In genomic region chr4:997375-998071, GRCh38 we compare ENCODE assay signal across 12 cellular contexts. TPM values are rescaled to one million over a fixed set of nuclear protein-coding genes. Genes with fewer than 3 reads are reported as not detected.
A peak's percentile ranks its signal among the peaks of the same experiment; 100 is the strongest.
DNase-seq lines count a peak whose midpoint lies in the region; ATAC-seq, FAIRE-seq and TF ChIP-seq lines count a peak whose summit lies in the region.
"Had no signal": no experiment of that assay in that cellular context is flagged by ENCODE, and none has a peak within 500 bp of the region (broad histone marks: within the 10 kb centered on the region; RNA-seq: fewer than 3 reads in every experiment).

No MANE protein-coding gene starts in this region.

- no CpG with 5 or more reads among the region's 68 CpGs for WGBS in HepG2 (ENCODE audit: low lambda C conversion rate)

- H3K27ac ChIP-seq in HepG2 (ENCODE audit: extremely low read length, insufficient read depth, low read length) (no peak overlapping the region), thoracic aorta (no peak overlapping the region), foreskin keratinocyte (no peak overlapping the region)

- TF ChIP-seq CTCF in HepG2 (CRISPR knock-in tag; IDR thresholded peaks at IDR 0.05) (no peak), thoracic aorta (IDR thresholded peaks at IDR 0.05) (no peak), GM13977 (IDR thresholded peaks at IDR 0.05; ENCODE audit: extremely low read depth, insufficient read depth, missing control alignments) (no peak), foreskin keratinocyte (conservative IDR thresholded peaks at IDR 0.05) (no peak)

- no peaks in the 10 kb centered on the region for H3K9me3 Mint-ChIP-seq in activated CD4-positive, alpha-beta T cell treated with anti-CD3 and anti-CD28 coated beads for 36 hours (ENCODE audit: low read depth)
- H3K9me3 Mint-ChIP-seq in activated CD4-positive, alpha-beta T cell treated with anti-CD3 and anti-CD28 coated beads, Interleukin-2, amount 10 ng/mL, durations not matched to agents 7 days and 5 days: no peaks in the 10 kb centered on the region

- no peaks in the 10 kb centered on the region for H3K36me3 Mint-ChIP-seq in activated CD4-positive, alpha-beta T cell treated with anti-CD3 and anti-CD28 coated beads for 36 hours (ENCODE audit: low read depth)
- H3K36me3 Mint-ChIP-seq in activated CD4-positive, alpha-beta T cell treated with anti-CD3 and anti-CD28 coated beads, Interleukin-2, amount 10 ng/mL, durations not matched to agents 7 days and 5 days (ENCODE audit: low read depth): no peaks in the 10 kb centered on the region
- H3K36me3 Mint-ChIP-seq: CD4-positive, alpha-beta memory T cell had no signal

- TF ChIP-seq EP300 in HepG2 (IDR thresholded peaks at IDR 0.05; ENCODE audit: low read depth in 2 of 2, low read length in 2 of 2) (no peak), HepG2 (CRISPR knock-in tag; IDR thresholded peaks at IDR 0.05; ENCODE audit: borderline replicate concordance) (no peak)

- in situ Hi-C loops in HepG2 (cut with HindIII; ENCODE audit: extremely low pct_ligation_motif_present, low pct_unique_long_range_greater_than_20kb): no loop called here
- in situ Hi-C loops in GM13977 (cut with MboI; ENCODE audit: low pct_unique_long_range_greater_than_20kb, low sequenced_read_pairs, unreplicated experiment): no loop called here

- H3K79me2 ChIP-seq in HepG2 (ENCODE audit: insufficient read depth, low read length): no peaks in the 10 kb centered on the region

- H3K27me3 Mint-ChIP-seq in activated CD4-positive, alpha-beta T cell treated with anti-CD3 and anti-CD28 coated beads for 36 hours: peaks cover 33% of the 10 kb centered on the region
- H3K27me3 Mint-ChIP-seq in activated CD4-positive, alpha-beta T cell treated with anti-CD3 and anti-CD28 coated beads, Interleukin-2, amount 10 ng/mL, durations not matched to agents 7 days and 5 days: peaks cover 35% of the 10 kb centered on the region

- no peak overlapping the region for H3K27ac Mint-ChIP-seq in activated CD4-positive, alpha-beta T cell treated with anti-CD3 and anti-CD28 coated beads for 36 hours
- no peak overlapping the region for H3K27ac Mint-ChIP-seq in activated CD4-positive, alpha-beta T cell treated with anti-CD3 and anti-CD28 coated beads, Interleukin-2, amount 10 ng/mL, durations not matched to agents 7 days and 5 days
- H3K27ac Mint-ChIP-seq: CD4-positive, alpha-beta memory T cell had no signal

- H3K9me3 ChIP-seq in HepG2 (ENCODE audit: low read length) (no peaks in the 10 kb centered on the region), thoracic aorta (no peaks in the 10 kb centered on the region)

- CTCF ChIA-PET in activated CD4-positive, alpha-beta T cell treated with anti-CD3 and anti-CD28 coated beads for 36 hours (lab: Charles Lee): no interaction called here
- CTCF ChIA-PET in HepG2 (lab: Yijun Ruan, JAX; ENCODE audit: low intra/inter-chr PET ratio, low total read pairs): no interaction called here
- CTCF ChIA-PET in activated CD4-positive, alpha-beta T cell treated with anti-CD3 and anti-CD28 coated beads, Interleukin-2, amount 10 ng/mL, durations not matched to agents 7 days and 5 days (lab: Charles Lee): no interaction called here

- intact Hi-C loops in activated CD4-positive, alpha-beta T cell treated with anti-CD3 and anti-CD28 coated beads for 36 hours (cut with DNase I, micrococcal nuclease): no loop called here
- intact Hi-C loops in HepG2 (cut with micrococcal nuclease; ENCODE audit: unreplicated experiment): no loop called here

- H3K4me3 ChIP-seq in HepG2 (replicated peaks in 1 of 3; ENCODE audit: insufficient read depth in 1 of 3, low read depth in 2 of 3, low read length in 3 of 3) (peak overlapping the region; percentile 52 to 71 (median 59); a peak in 5 of 6 replicates), thoracic aorta (peak overlapping the region; percentile 49)

- H3K4me1 Mint-ChIP-seq in activated CD4-positive, alpha-beta T cell treated with anti-CD3 and anti-CD28 coated beads for 36 hours: peaks cover 6% of the 10 kb centered on the region
- no peaks in the 10 kb centered on the region for H3K4me1 Mint-ChIP-seq in activated CD4-positive, alpha-beta T cell treated with anti-CD3 and anti-CD28 coated beads, Interleukin-2, amount 10 ng/mL, durations not matched to agents 7 days and 5 days

- DNase-seq in activated CD4-positive, alpha-beta T cell treated with anti-CD3 and anti-CD28 coated beads for 36 hours: no peak
- DNase-seq in activated CD4-positive, alpha-beta T cell treated with anti-CD3 and anti-CD28 coated beads, Interleukin-2, amount 50 U/mL, for 4 hours: no peak
- DNase-seq in cerebellum (ENCODE audit: low spot score) (peak; percentile 76), HepG2 (ENCODE audit: low spot score) (no peak), thoracic aorta (ENCODE audit: low spot score) (no peak), GM13977 (ENCODE audit: low spot score) (no peak), foreskin keratinocyte (no peak)
- DNase-seq in activated CD4-positive, alpha-beta T cell treated with anti-CD3 and anti-CD28 coated beads, Interleukin-2, amount 10 ng/mL, durations not matched to agents 7 days and 5 days: no peak
- DNase-seq: activated naive CD4-positive, alpha-beta T cell; islet precursor cell had no signal

- no peak overlapping the region for H3K4me3 Mint-ChIP-seq in activated CD4-positive, alpha-beta T cell treated with anti-CD3 and anti-CD28 coated beads for 36 hours
- no peak overlapping the region for H3K4me3 Mint-ChIP-seq in activated CD4-positive, alpha-beta T cell treated with anti-CD3 and anti-CD28 coated beads, Interleukin-2, amount 10 ng/mL, durations not matched to agents 7 days and 5 days

- ATAC-seq in activated CD4-positive, alpha-beta T cell treated with anti-CD3 and anti-CD28 coated beads for 36 hours: peak; percentile 17
- ATAC-seq in HepG2 (no peak), thoracic aorta (ENCODE audit: insufficient number of reproducible peaks, low FRiP score, low read depth) (peak; percentile 5), foreskin keratinocyte (no peak)

- no peak overlapping the region for H2AFZ ChIP-seq in HepG2 (ENCODE audit: low read length)

- peak overlapping the region; percentile 46; the same call in 1 of the 2 replicates for H3K9ac ChIP-seq in HepG2 (ENCODE audit: insufficient read depth, low read depth, low read length)

- 0 out of 2 replicates have a peak, but pooled peaks have one; percentile 18 for TF ChIP-seq RAD21 in HepG2 (CRISPR knock-in tag; IDR thresholded peaks at IDR 0.05)

- H3K27me3 ChIP-seq in HepG2 (ENCODE audit: control insufficient read depth in 1 of 2, insufficient read depth in 2 of 2, low read length in 2 of 2) (peaks cover 7 to 22% of the 10 kb centered on the region in 2 experiments; a peak in 3 of 5 replicates), thoracic aorta (replicated peaks; ENCODE audit: insufficient read depth) (peaks cover 5% of the 10 kb centered on the region), foreskin keratinocyte (peaks cover 66% of the 10 kb centered on the region)

- BruUV-seq in HepG2 (replicated peaks; lab: Mats Ljungman, UMichigan): no TSS peak

- TF ChIP-seq POLR2A in HepG2 (IDR thresholded peaks at IDR 0.05; ENCODE audit: insufficient read depth in 1 of 2, low read depth in 2 of 2, low read length in 2 of 2): no peak

- FAIRE-seq in HepG2 (lab: Jason Lieb, UNC): no peak

- H3K4me1 ChIP-seq in HepG2 (ENCODE audit: insufficient read depth, low read length) (peaks cover 45% of the 10 kb centered on the region), thoracic aorta (ENCODE audit: control insufficient read depth in 1 of 2, low read depth in 2 of 2) (peaks cover 9 to 18% of the 10 kb centered on the region in 2 donors), foreskin keratinocyte (no peaks in the 10 kb centered on the region)

- peak overlapping the region; percentile 74 for H3K4me2 ChIP-seq in HepG2 (ENCODE audit: low read depth, low read length)

- POLR2A ChIA-PET in activated CD4-positive, alpha-beta T cell treated with anti-CD3 and anti-CD28 coated beads for 36 hours (lab: Charles Lee): no interaction called here
- POLR2A ChIA-PET in HepG2 (lab: Yijun Ruan, JAX): no interaction called here
- POLR2A ChIA-PET in activated CD4-positive, alpha-beta T cell treated with anti-CD3 and anti-CD28 coated beads, Interleukin-2, amount 10 ng/mL, durations not matched to agents 7 days and 5 days (lab: Charles Lee): no interaction called here

- no peaks in the 10 kb centered on the region for H3K36me3 ChIP-seq in HepG2 (replicated peaks in 1 of 2; ENCODE audit: control insufficient read depth in 1 of 2, insufficient read depth in 2 of 2, low read length in 2 of 2)
- no peaks in the 10 kb centered on the region for H3K36me3 ChIP-seq in thoracic aorta

- H4K20me1 ChIP-seq in HepG2 (ENCODE audit: insufficient read depth, low read length): no peaks in the 10 kb centered on the region

RNA-seq across cellular contexts. Expression of gene SLC26A1, which starts 4.3 kb away (rescaled TPM):
- total RNA-seq in activated CD4-positive, alpha-beta T cell treated with anti-CD3 and anti-CD28 coated beads for 36 hours: under 1 TPM; 0.21 to 0.43 TPM
- 3.0 TPM for total RNA-seq in cerebellum
- 7.2 and 22.9 TPM in 2 replicates for total RNA-seq in HepG2 (2016; rRNA removed; fragmentation: Illumina TruSeq; extraction: Trizol)
- total RNA-seq in HepG2 (2016; cell fraction: cytosol; rRNA removed; fragmentation: Illumina TruSeq; extraction: Trizol; ENCODE audit: low read depth): 1.1 and 1.9 TPM in 2 replicates
- 6.6 and 22.7 TPM in 2 replicates for total RNA-seq in HepG2 (2016; cell fraction: insoluble cytoplasmic fraction; rRNA removed; fragmentation: Illumina TruSeq; extraction: Trizol)
- total RNA-seq in HepG2 (2016; cell fraction: membrane; rRNA removed; fragmentation: Illumina TruSeq; extraction: Trizol): 4.2 and 4.6 TPM in 2 replicates
- total RNA-seq in HepG2 (2016; cell fraction: nucleus; rRNA removed; fragmentation: Illumina TruSeq; extraction: Trizol): 23.8 and 28.9 TPM in 2 replicates
- 5.4 and 8.4 TPM in 2 replicates for polyA plus RNA-seq in HepG2 (2011; rRNA removed)
- 7.7 and 10.8 TPM in 2 replicates for polyA plus RNA-seq in HepG2 (2011; cell fraction: cytosol; rRNA removed)
- polyA plus RNA-seq in HepG2 (2011; cell fraction: nucleus; rRNA removed): 30.6 and 45.2 TPM in 2 replicates
- polyA plus RNA-seq in HepG2 (2012): 5.1 and 7.0 TPM in 2 replicates
- 1.2 and 1.5 TPM in 2 replicates for polyA plus RNA-seq in HepG2 (2016; cell fraction: cytosol; fragmentation: Illumina TruSeq; extraction: Trizol; ENCODE audit: low read depth)
- polyA plus RNA-seq in HepG2 (2016; cell fraction: insoluble cytoplasmic fraction; fragmentation: Illumina TruSeq; extraction: Trizol; ENCODE audit: low read depth): 4.5 and 6.1 TPM in 2 replicates
- polyA plus RNA-seq in HepG2 (2016; cell fraction: membrane; fragmentation: Illumina TruSeq; extraction: Trizol; ENCODE audit: low read depth): 1.6 and 2.2 TPM in 2 replicates
- 25.4 and 27.0 TPM in 2 replicates for polyA plus RNA-seq in HepG2 (2016; cell fraction: nucleus; fragmentation: Illumina TruSeq; extraction: Trizol; ENCODE audit: insufficient read depth, low read depth)
- polyA minus RNA-seq in HepG2 (2011; rRNA and poly(A)+ RNA removed; ENCODE audit: low replicate concordance): 0.40 and 58.6 TPM in 2 replicates
- polyA minus RNA-seq in HepG2 (2011; cell fraction: cytosol; rRNA and poly(A)+ RNA removed): 13.4 and 13.6 TPM in 2 replicates
- polyA minus RNA-seq in HepG2 (2011; cell fraction: nucleus; rRNA and poly(A)+ RNA removed): 37.7 and 40.7 TPM in 2 replicates
- not detected for total RNA-seq in thoracic aorta
- under 1 TPM; 0.17 to 0.48 TPM for total RNA-seq in activated CD4-positive, alpha-beta T cell treated with anti-CD3 and anti-CD28 coated beads, Interleukin-2, amount 10 ng/mL, durations not matched to agents 7 days and 5 days
- total RNA-seq in foreskin keratinocyte: not detected in 2 replicates
- polyA plus RNA-seq in foreskin keratinocyte: not detected in 2 replicates
- total RNA-seq: RPMI7951 had no signal

RNA-seq across cellular contexts. Expression of gene IDUA, which starts 10.7 kb away (rescaled TPM):
- 1 to 10 TPM; 6.4 to 9.0 TPM for total RNA-seq in activated CD4-positive, alpha-beta T cell treated with anti-CD3 and anti-CD28 coated beads for 36 hours
- total RNA-seq in cerebellum: 16.7 TPM
- 0.32 and 1.0 TPM in 2 replicates for total RNA-seq in HepG2 (2016; rRNA removed; fragmentation: Illumina TruSeq; extraction: Trizol)
- total RNA-seq in HepG2 (2016; cell fraction: cytosol; rRNA removed; fragmentation: Illumina TruSeq; extraction: Trizol; ENCODE audit: low read depth): not detected in 2 replicates
- 0.84 TPM in 1 of 2 replicates, not detected in the other for total RNA-seq in HepG2 (2016; cell fraction: insoluble cytoplasmic fraction; rRNA removed; fragmentation: Illumina TruSeq; extraction: Trizol)
- 0.24 and 0.53 TPM in 2 replicates for total RNA-seq in HepG2 (2016; cell fraction: membrane; rRNA removed; fragmentation: Illumina TruSeq; extraction: Trizol)
- total RNA-seq in HepG2 (2016; cell fraction: nucleus; rRNA removed; fragmentation: Illumina TruSeq; extraction: Trizol): 0.75 and 2.8 TPM in 2 replicates
- polyA plus RNA-seq in HepG2 (2011; rRNA removed): 0.77 and 1.5 TPM in 2 replicates
- 0.24 and 0.27 TPM in 2 replicates for polyA plus RNA-seq in HepG2 (2011; cell fraction: cytosol; rRNA removed)
- 34.5 and 42.6 TPM in 2 replicates for polyA plus RNA-seq in HepG2 (2011; cell fraction: nucleus; rRNA removed)
- 1.0 and 2.7 TPM in 2 replicates for polyA plus RNA-seq in HepG2 (2012)
- polyA plus RNA-seq in HepG2 (2016; cell fraction: cytosol; fragmentation: Illumina TruSeq; extraction: Trizol; ENCODE audit: low read depth): 0.19 and 0.29 TPM in 2 replicates
- polyA plus RNA-seq in HepG2 (2016; cell fraction: insoluble cytoplasmic fraction; fragmentation: Illumina TruSeq; extraction: Trizol; ENCODE audit: low read depth): not detected in 2 replicates
- polyA plus RNA-seq in HepG2 (2016; cell fraction: membrane; fragmentation: Illumina TruSeq; extraction: Trizol; ENCODE audit: low read depth): 0.19 and 0.30 TPM in 2 replicates
- 2.2 and 4.7 TPM in 2 replicates for polyA plus RNA-seq in HepG2 (2016; cell fraction: nucleus; fragmentation: Illumina TruSeq; extraction: Trizol; ENCODE audit: insufficient read depth, low read depth)
- 1.4 and 1.8 TPM in 2 replicates for polyA minus RNA-seq in HepG2 (2011; rRNA and poly(A)+ RNA removed; ENCODE audit: low replicate concordance)
- polyA minus RNA-seq in HepG2 (2011; cell fraction: cytosol; rRNA and poly(A)+ RNA removed): 0.69 TPM in 1 of 2 replicates, not detected in the other
- polyA minus RNA-seq in HepG2 (2011; cell fraction: nucleus; rRNA and poly(A)+ RNA removed): 3.5 and 4.0 TPM in 2 replicates
- total RNA-seq in thoracic aorta: 10 to 100 TPM; 23.4 to 31.9 TPM
- 10 to 100 TPM; 35.0 to 43.3 TPM for total RNA-seq in activated CD4-positive, alpha-beta T cell treated with anti-CD3 and anti-CD28 coated beads, Interleukin-2, amount 10 ng/mL, durations not matched to agents 7 days and 5 days
- 2.0 and 2.3 TPM in 2 replicates for total RNA-seq in foreskin keratinocyte
- 1.8 and 2.3 TPM in 2 replicates for polyA plus RNA-seq in foreskin keratinocyte

RNA-seq across cellular contexts. Expression of gene FGFRL1, which starts 13.9 kb away (rescaled TPM):
- 10 to 100 TPM; 17.6 to 23.5 TPM for total RNA-seq in activated CD4-positive, alpha-beta T cell treated with anti-CD3 and anti-CD28 coated beads for 36 hours
- 5.3 TPM for total RNA-seq in cerebellum
- 12.3 and 19.1 TPM in 2 replicates for total RNA-seq in HepG2 (2016; rRNA removed; fragmentation: Illumina TruSeq; extraction: Trizol)
- total RNA-seq in HepG2 (2016; cell fraction: cytosol; rRNA removed; fragmentation: Illumina TruSeq; extraction: Trizol; ENCODE audit: low read depth): 8.9 and 9.3 TPM in 2 replicates
- 11.5 and 17.5 TPM in 2 replicates for total RNA-seq in HepG2 (2016; cell fraction: insoluble cytoplasmic fraction; rRNA removed; fragmentation: Illumina TruSeq; extraction: Trizol)
- total RNA-seq in HepG2 (2016; cell fraction: membrane; rRNA removed; fragmentation: Illumina TruSeq; extraction: Trizol): 31.8 and 32.6 TPM in 2 replicates
- 13.0 and 15.9 TPM in 2 replicates for total RNA-seq in HepG2 (2016; cell fraction: nucleus; rRNA removed; fragmentation: Illumina TruSeq; extraction: Trizol)
- 30.6 and 35.5 TPM in 2 replicates for polyA plus RNA-seq in HepG2 (2011; rRNA removed)
- 37.2 and 49.4 TPM in 2 replicates for polyA plus RNA-seq in HepG2 (2011; cell fraction: cytosol; rRNA removed)
- polyA plus RNA-seq in HepG2 (2011; cell fraction: nucleus; rRNA removed): 122 and 143 TPM in 2 replicates
- 21.8 and 31.9 TPM in 2 replicates for polyA plus RNA-seq in HepG2 (2012)
- polyA plus RNA-seq in HepG2 (2016; cell fraction: cytosol; fragmentation: Illumina TruSeq; extraction: Trizol; ENCODE audit: low read depth): 15.2 and 15.4 TPM in 2 replicates
- polyA plus RNA-seq in HepG2 (2016; cell fraction: insoluble cytoplasmic fraction; fragmentation: Illumina TruSeq; extraction: Trizol; ENCODE audit: low read depth): 18.1 and 23.1 TPM in 2 replicates
- 38.4 and 44.6 TPM in 2 replicates for polyA plus RNA-seq in HepG2 (2016; cell fraction: membrane; fragmentation: Illumina TruSeq; extraction: Trizol; ENCODE audit: low read depth)
- 33.6 and 40.0 TPM in 2 replicates for polyA plus RNA-seq in HepG2 (2016; cell fraction: nucleus; fragmentation: Illumina TruSeq; extraction: Trizol; ENCODE audit: insufficient read depth, low read depth)
- 74.3 and 145 TPM in 2 replicates for polyA minus RNA-seq in HepG2 (2011; rRNA and poly(A)+ RNA removed; ENCODE audit: low replicate concordance)
- 22.8 and 26.5 TPM in 2 replicates for polyA minus RNA-seq in HepG2 (2011; cell fraction: cytosol; rRNA and poly(A)+ RNA removed)
- polyA minus RNA-seq in HepG2 (2011; cell fraction: nucleus; rRNA and poly(A)+ RNA removed): 19.9 and 23.2 TPM in 2 replicates
- 10 to 100 TPM; 61.1 to 84.0 TPM for total RNA-seq in thoracic aorta
- 10 to 100 TPM; 10.5 to 10.6 TPM for total RNA-seq in activated CD4-positive, alpha-beta T cell treated with anti-CD3 and anti-CD28 coated beads, Interleukin-2, amount 10 ng/mL, durations not matched to agents 7 days and 5 days
- total RNA-seq in foreskin keratinocyte: 6.0 and 6.6 TPM in 2 replicates
- polyA plus RNA-seq in foreskin keratinocyte: 5.0 and 5.5 TPM in 2 replicates

RNA-seq across cellular contexts. Expression of gene DGKQ, which starts 24.2 kb away (rescaled TPM):
- 10 to 100 TPM in 1 of 2 experiments, 1 to 10 TPM in 1; 9.3 to 11.3 TPM for total RNA-seq in activated CD4-positive, alpha-beta T cell treated with anti-CD3 and anti-CD28 coated beads for 36 hours
- total RNA-seq in cerebellum (7.3 TPM), HepG2 (2016; rRNA removed; fragmentation: Illumina TruSeq; extraction: Trizol) (3.2 and 7.2 TPM in 2 replicates), thoracic aorta (10 to 100 TPM; 18.6 to 24.0 TPM), foreskin keratinocyte (9.1 and 12.2 TPM in 2 replicates)
- 0.53 and 1.4 TPM in 2 replicates for total RNA-seq in HepG2 (2016; cell fraction: cytosol; rRNA removed; fragmentation: Illumina TruSeq; extraction: Trizol; ENCODE audit: low read depth)
- total RNA-seq in HepG2 (2016; cell fraction: insoluble cytoplasmic fraction; rRNA removed; fragmentation: Illumina TruSeq; extraction: Trizol): 2.4 and 7.8 TPM in 2 replicates
- 2.5 and 2.9 TPM in 2 replicates for total RNA-seq in HepG2 (2016; cell fraction: membrane; rRNA removed; fragmentation: Illumina TruSeq; extraction: Trizol)
- 7.0 and 7.9 TPM in 2 replicates for total RNA-seq in HepG2 (2016; cell fraction: nucleus; rRNA removed; fragmentation: Illumina TruSeq; extraction: Trizol)
- polyA plus RNA-seq in HepG2 (2011; rRNA removed) (4.5 and 6.1 TPM in 2 replicates), foreskin keratinocyte (5.4 and 7.0 TPM in 2 replicates)
- 3.1 and 4.8 TPM in 2 replicates for polyA plus RNA-seq in HepG2 (2011; cell fraction: cytosol; rRNA removed)
- 50.5 and 58.5 TPM in 2 replicates for polyA plus RNA-seq in HepG2 (2011; cell fraction: nucleus; rRNA removed)
- polyA plus RNA-seq in HepG2 (2012): 3.0 and 5.5 TPM in 2 replicates
- polyA plus RNA-seq in HepG2 (2016; cell fraction: cytosol; fragmentation: Illumina TruSeq; extraction: Trizol; ENCODE audit: low read depth): 0.35 and 0.36 TPM in 2 replicates
- polyA plus RNA-seq in HepG2 (2016; cell fraction: insoluble cytoplasmic fraction; fragmentation: Illumina TruSeq; extraction: Trizol; ENCODE audit: low read depth): 2.0 and 3.4 TPM in 2 replicates
- 1.3 and 1.7 TPM in 2 replicates for polyA plus RNA-seq in HepG2 (2016; cell fraction: membrane; fragmentation: Illumina TruSeq; extraction: Trizol; ENCODE audit: low read depth)
- 16.0 and 17.5 TPM in 2 replicates for polyA plus RNA-seq in HepG2 (2016; cell fraction: nucleus; fragmentation: Illumina TruSeq; extraction: Trizol; ENCODE audit: insufficient read depth, low read depth)
- polyA minus RNA-seq in HepG2 (2011; rRNA and poly(A)+ RNA removed; ENCODE audit: low replicate concordance): 3.0 and 10.3 TPM in 2 replicates
- 4.2 and 4.9 TPM in 2 replicates for polyA minus RNA-seq in HepG2 (2011; cell fraction: cytosol; rRNA and poly(A)+ RNA removed)
- 7.2 and 8.1 TPM in 2 replicates for polyA minus RNA-seq in HepG2 (2011; cell fraction: nucleus; rRNA and poly(A)+ RNA removed)
- total RNA-seq in activated CD4-positive, alpha-beta T cell treated with anti-CD3 and anti-CD28 coated beads, Interleukin-2, amount 10 ng/mL, durations not matched to agents 7 days and 5 days: 10 to 100 TPM; 20.5 to 21.3 TPM

Comparison
In these comparisons a context has a peak if more than half of its experiments do, and no peak if none do; other contexts are left out.
1. ATAC-seq: peak in activated CD4-positive, alpha-beta T cell treated with anti-CD3 and anti-CD28 coated beads for 36 hours (single experiment) and thoracic aorta (single experiment); none in HepG2 (single experiment) and foreskin keratinocyte (single experiment).